ENCODE assay signal across 17 cellular contexts in the genomic region with DNA sequence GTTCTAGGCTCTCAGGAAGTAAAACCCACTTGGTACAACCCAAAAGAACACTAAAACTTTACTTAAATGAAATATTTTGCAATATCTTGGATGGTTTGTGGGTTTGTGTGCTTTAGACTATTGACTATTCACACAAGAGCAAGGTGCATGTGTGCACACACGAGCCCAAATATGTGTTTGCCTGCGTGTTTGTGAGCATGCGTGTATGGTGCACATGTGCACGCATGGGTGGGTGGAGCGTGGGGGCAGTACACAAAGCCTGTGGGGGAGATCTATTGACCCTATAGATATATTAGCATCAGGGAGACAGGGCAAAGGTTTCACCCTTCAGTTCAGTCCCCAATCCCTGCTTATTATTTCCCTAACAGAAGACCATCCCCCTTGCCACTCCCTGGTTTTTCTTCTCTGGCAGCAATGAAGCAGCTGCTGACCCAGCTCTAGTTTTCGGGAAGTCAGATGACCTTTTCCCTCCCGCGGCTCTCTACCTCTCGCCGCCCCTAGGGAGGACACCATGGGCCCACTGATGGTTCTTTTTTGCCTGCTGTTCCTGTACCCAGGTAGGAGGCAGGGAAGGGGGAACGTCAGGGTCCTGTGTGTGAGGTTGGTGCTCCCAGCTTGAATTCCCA. TPM values are rescaled to one million over a fixed set of nuclear protein-coding genes. Genes with fewer than 3 reads are reported as not detected.
A peak's percentile ranks its signal among the peaks of the same experiment; 100 is the strongest.
DNase-seq lines count a peak whose midpoint lies in the region; ATAC-seq lines count a peak whose summit lies in the region.
"Had no signal": no experiment of that assay in that cellular context is flagged by ENCODE, and none has a peak within 500 bp of the region (broad histone marks: within the 10 kb centered on the region; RNA-seq: fewer than 3 reads in every experiment).

TSS of gene C2 (plus strand) at position 476 of the 626 bp plus-strand sequence. CDS start at position 512, 36 bp downstream.

- H4K8ac ChIP-seq in mesendoderm (ENCODE audit: low read depth, low read length), result no peak within 1 kb of the TSS

- H3K79me2 ChIP-seq in mesendoderm (ENCODE audit: control insufficient read depth, insufficient read depth, low read length), result no peaks in the 10 kb centered on the region

- no peak within 1 kb of the TSS for H3K9ac ChIP-seq in mesendoderm (ENCODE audit: low read length)
- peak within 1 kb of the TSS; percentile 11 to 60 (median 45) for H3K9ac ChIP-seq in subcutaneous abdominal adipose tissue (ENCODE audit: low read length in 5 of 5)

- H3K36me3 Mint-ChIP-seq in dendritic cell treated with granulocyte-macrophage colony-stimulating factor and Interleukin-4, amounts not matched to agents 40 ng/mL and 50 ng/mL, for 4 days (ENCODE audit: low read depth), result peaks cover 21% of the 10 kb centered on the region
- H3K36me3 Mint-ChIP-seq: CD4-positive, CD25-positive, alpha-beta regulatory T cell; stimulated activated memory B cell treated with anti-CD40 and anti-IgM and Interleukin-4, amounts not matched to agents 10 μg/mL and 1 μg/mL and 100 μg/mL, for 72 hours had no signal

- no peak within 1 kb of the TSS for H2BK120ac ChIP-seq in mesendoderm (ENCODE audit: low read depth, low read length)

- no peak within 1 kb of the TSS for H3K27ac ChIP-seq in mesendoderm (ENCODE audit: low read depth, low read length)
- no peak within 1 kb of the TSS for H3K27ac ChIP-seq in subcutaneous abdominal adipose tissue (ENCODE audit: low read depth, low read length)
- H3K27ac ChIP-seq: HL-60 had no signal

- H3K4me2 ChIP-seq in mesendoderm (ENCODE audit: low read length), result no peak within 1 kb of the TSS

- H4K5ac ChIP-seq in mesendoderm (ENCODE audit: low read length), result no peak within 1 kb of the TSS

- ATAC-seq in HG02759 (IDR thresholded peaks at IDR 0.05; ENCODE audit: unreplicated experiment), result no peak
- ATAC-seq in GM18502 (IDR thresholded peaks at IDR 0.05; ENCODE audit: poor library complexity, unreplicated experiment), result no peak
- no peak for ATAC-seq in HG03457 (IDR thresholded peaks at IDR 0.05; ENCODE audit: unreplicated experiment)
- ATAC-seq: stimulated activated memory B cell treated with anti-CD40 and anti-IgM and Interleukin-4, amounts not matched to agents 10 μg/mL and 1 μg/mL and 100 μg/mL, for 72 hours had no signal

- peak within 1 kb of the TSS; percentile 15 for H3K56ac ChIP-seq in mesendoderm (ENCODE audit: low read length)

- no peak within 1 kb of the TSS for H2BK5ac ChIP-seq in mesendoderm (ENCODE audit: low read length)

- H3K27me3 ChIP-seq in mesendoderm (ENCODE audit: insufficient read depth, low read length, poor library complexity) (no peaks in the 10 kb centered on the region), subcutaneous abdominal adipose tissue (ENCODE audit: control insufficient read depth in 5 of 5, insufficient read depth in 4 of 5, low read length in 5 of 5) (peaks cover 0 to 2% (median 0%) of the 10 kb centered on the region in 5 donors)

- H3K4me3 ChIP-seq in mesendoderm (ENCODE audit: low read length) (no peak within 1 kb of the TSS), subcutaneous abdominal adipose tissue (ENCODE audit: low read depth in 1 of 5, low read length in 5 of 5) (peak within 1 kb of the TSS; percentile 47 to 76 (median 59))
- H3K4me3 ChIP-seq: HAP-1 had no signal

- no peak within 1 kb of the TSS for H3K4ac ChIP-seq in mesendoderm (ENCODE audit: low read depth, low read length)

- no peaks in the 10 kb centered on the region for H3K27me3 Mint-ChIP-seq in dendritic cell treated with granulocyte-macrophage colony-stimulating factor and Interleukin-4, amounts not matched to agents 40 ng/mL and 50 ng/mL, for 4 days
- H3K27me3 Mint-ChIP-seq: CD4-positive, CD25-positive, alpha-beta regulatory T cell; stimulated activated memory B cell treated with anti-CD40 and anti-IgM and Interleukin-4, amounts not matched to agents 10 μg/mL and 1 μg/mL and 100 μg/mL, for 72 hours had no signal

- H3K36me3 ChIP-seq in mesendoderm (ENCODE audit: control insufficient read depth, insufficient read depth, low read length) (no peaks in the 10 kb centered on the region), subcutaneous abdominal adipose tissue (ENCODE audit: control insufficient read depth in 5 of 5, insufficient read depth in 5 of 5, low read length in 5 of 5) (no peaks in the 10 kb centered on the region)
- H3K36me3 ChIP-seq: HAP-1 had no signal

- DNase-seq in MV-4-11 (lab: John Stamatoyannopoulos, UW) (peak; percentile 56), mesendoderm (no peak), 8988T (no peak)
- DNase-seq: activated CD4-positive, alpha-beta T cell treated with anti-CD3 and anti-CD28 coated beads for 1 hour; CD4-positive, CD25-positive, alpha-beta regulatory T cell; dermis blood vessel endothelial cell; foreskin fibroblast; islet precursor cell; stimulated activated CD4-positive, alpha-beta T cell treated with anti-CD3 and anti-CD28 coated beads, Interleukin-1b, Interleukin-23, amount 100 ng/mL, for 48 hours had no signal

- H2BK15ac ChIP-seq in mesendoderm (replicated peaks; ENCODE audit: low read depth), result no peak within 1 kb of the TSS

- H3K79me1 ChIP-seq in mesendoderm (ENCODE audit: low read length), result no peaks in the 10 kb centered on the region

- intact Hi-C loops in dendritic cell treated with granulocyte-macrophage colony-stimulating factor and Interleukin-4, amounts not matched to agents 40 ng/mL and 50 ng/mL, for 4 days (cut with micrococcal nuclease), result no loop called here

- no peaks in the 10 kb centered on the region for H3K9me3 Mint-ChIP-seq in dendritic cell treated with granulocyte-macrophage colony-stimulating factor and Interleukin-4, amounts not matched to agents 40 ng/mL and 50 ng/mL, for 4 days
- H3K9me3 Mint-ChIP-seq: CD4-positive, CD25-positive, alpha-beta regulatory T cell; stimulated activated memory B cell treated with anti-CD40 and anti-IgM and Interleukin-4, amounts not matched to agents 10 μg/mL and 1 μg/mL and 100 μg/mL, for 72 hours had no signal

- H3K4me1 ChIP-seq in mesendoderm (ENCODE audit: control insufficient read depth, low read depth, low read length), result no peaks in the 10 kb centered on the region
- H3K4me1 ChIP-seq in subcutaneous abdominal adipose tissue (ENCODE audit: control insufficient read depth in 5 of 5, insufficient read depth in 5 of 5, low read length in 5 of 5), result peaks cover 6 to 21% (median 16%) of the 10 kb centered on the region in 5 donors
- H3K4me1 ChIP-seq: HAP-1 had no signal

- peak within 1 kb of the TSS; percentile 93 for H3K27ac Mint-ChIP-seq in dendritic cell treated with granulocyte-macrophage colony-stimulating factor and Interleukin-4, amounts not matched to agents 40 ng/mL and 50 ng/mL, for 4 days
- H3K27ac Mint-ChIP-seq: CD4-positive, CD25-positive, alpha-beta regulatory T cell; stimulated activated memory B cell treated with anti-CD40 and anti-IgM and Interleukin-4, amounts not matched to agents 10 μg/mL and 1 μg/mL and 100 μg/mL, for 72 hours had no signal

- H3K9me3 ChIP-seq in subcutaneous abdominal adipose tissue (ENCODE audit: control insufficient read depth in 5 of 5, low read length in 5 of 5), result no peaks in the 10 kb centered on the region
- H3K9me3 ChIP-seq: HAP-1 had no signal

- H2AK5ac ChIP-seq in mesendoderm (ENCODE audit: low read length), result no peak within 1 kb of the TSS

- H3K23ac ChIP-seq in mesendoderm (ENCODE audit: low read length), result no peak within 1 kb of the TSS

- peak within 1 kb of the TSS; percentile 90 for H3K4me3 Mint-ChIP-seq in dendritic cell treated with granulocyte-macrophage colony-stimulating factor and Interleukin-4, amounts not matched to agents 40 ng/mL and 50 ng/mL, for 4 days
- H3K4me3 Mint-ChIP-seq: CD4-positive, CD25-positive, alpha-beta regulatory T cell; stimulated activated memory B cell treated with anti-CD40 and anti-IgM and Interleukin-4, amounts not matched to agents 10 μg/mL and 1 μg/mL and 100 μg/mL, for 72 hours had no signal

- no peak within 1 kb of the TSS for H3K18ac ChIP-seq in mesendoderm (ENCODE audit: low read length)

- WGBS in mesendoderm (ENCODE audit: extremely low coverage, insufficient coverage, low lambda C conversion rate), result no CpG with 5 or more reads among the region's 11 CpGs

- H3K4me1 Mint-ChIP-seq in dendritic cell treated with granulocyte-macrophage colony-stimulating factor and Interleukin-4, amounts not matched to agents 40 ng/mL and 50 ng/mL, for 4 days (ENCODE audit: low read depth), result peaks cover 54% of the 10 kb centered on the region
- H3K4me1 Mint-ChIP-seq: stimulated activated memory B cell treated with anti-CD40 and anti-IgM and Interleukin-4, amounts not matched to agents 10 μg/mL and 1 μg/mL and 100 μg/mL, for 72 hours had no signal

RNA-seq across cellular contexts. Expression of gene C2, which starts in this region (rescaled TPM):
- polyA plus RNA-seq in mesendoderm (2013, experiment 1 of 2), result 0.21 TPM
- polyA plus RNA-seq in mesendoderm (2013, experiment 2 of 2), result 0.22 TPM
